Comparison of ENCODE assay signal across 18 cellular contexts in the genomic region with DNA sequence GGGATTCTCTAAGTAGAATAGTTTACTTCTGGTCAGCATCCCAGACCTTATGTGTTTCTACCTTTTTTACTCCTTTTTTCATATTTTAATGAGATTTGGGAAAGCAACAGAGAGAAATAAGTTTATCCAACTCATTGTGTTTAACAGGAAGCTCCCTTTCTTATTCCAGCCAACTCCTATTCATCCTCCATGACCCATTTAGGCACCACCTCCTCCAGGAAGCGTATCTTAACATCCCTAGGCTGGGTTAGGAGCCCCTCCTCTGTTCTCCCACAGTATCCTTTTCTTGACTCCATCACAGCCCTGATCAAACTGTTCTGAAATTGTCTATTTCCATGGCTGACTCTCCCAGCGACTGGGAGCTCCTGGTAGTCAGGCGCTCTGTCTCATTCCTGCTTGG. TPM values are rescaled to one million over a fixed set of nuclear protein-coding genes. Genes with fewer than 3 reads are reported as not detected.
DNase-seq lines count a peak whose midpoint lies in the region; ATAC-seq and TF ChIP-seq lines count a peak whose summit lies in the region.
"Had no signal": no experiment of that assay in that cellular context is flagged by ENCODE, and none has a peak within 500 bp of the region (broad histone marks: within the 10 kb centered on the region; RNA-seq: fewer than 3 reads in every experiment).

No MANE protein-coding gene starts in this region.

- no peaks in the 10 kb centered on the region for H3K9me3 ChIP-seq in HEK293 (ENCODE audit: control insufficient read depth, insufficient read depth, low read depth, low read length)
- H3K9me3 ChIP-seq: A549; BLaER1 treated with 17β-estradiol and CSF1 and Interleukin-3, amounts not matched to agents 10 nM and 100 nM; Caco-2 had no signal

- no peaks in the 10 kb centered on the region for H3K4me1 Mint-ChIP-seq in progenitor cell of endocrine pancreas (ENCODE audit: low read depth)
- no peaks in the 10 kb centered on the region for H3K4me1 Mint-ChIP-seq in activated CD4-positive, alpha-beta T cell treated with anti-CD3 and anti-CD28 coated beads for 36 hours
- H3K4me1 Mint-ChIP-seq: B cell had no signal

- TF ChIP-seq CTCF in HEK293 (tag by site-specific recombination; IDR thresholded peaks at IDR 0.05) (no peak), progenitor cell of endocrine pancreas (IDR thresholded peaks at IDR 0.05; ENCODE audit: unreplicated experiment) (no peak)

- peak; percentile 15 for DNase-seq in cardiac septum (ENCODE audit: low spot score)
- no peak for DNase-seq in Right ventricle myocardium inferior (ENCODE audit: missing footprints)
- DNase-seq in progenitor cell of endocrine pancreas (ENCODE audit: low spot score, unreplicated experiment): no peak
- DNase-seq in NAMALWA (ENCODE audit: low spot score): no peak
- no peak for DNase-seq in activated CD4-positive, alpha-beta T cell treated with anti-CD3 and anti-CD28 coated beads for 36 hours
- DNase-seq: AML-193; Caco-2; Calu3; CD4-positive, alpha-beta T cell; CD8-positive, alpha-beta T cell; DMS79 treated with DMSO at 0.1 percent for 48 hours; GF-D8 had no signal

- ATAC-seq in Right ventricle myocardium inferior: no peak
- ATAC-seq in activated CD4-positive, alpha-beta T cell treated with anti-CD3 and anti-CD28 coated beads for 36 hours: no peak
- no peak for ATAC-seq in HG03378 (IDR thresholded peaks at IDR 0.05; ENCODE audit: unreplicated experiment)
- ATAC-seq: A549; CD8-positive, alpha-beta T cell had no signal

- H3K27ac ChIP-seq in HEK293 (ENCODE audit: extremely low read depth, low read depth, low read length): no peak overlapping the region
- H3K27ac ChIP-seq: A549; BLaER1 treated with 17β-estradiol and CSF1 and Interleukin-3, amounts not matched to agents 10 nM and 100 nM; C4-2B had no signal

- no peak overlapping the region for H3K4me3 Mint-ChIP-seq in progenitor cell of endocrine pancreas (ENCODE audit: low read depth)
- no peak overlapping the region for H3K4me3 Mint-ChIP-seq in activated CD4-positive, alpha-beta T cell treated with anti-CD3 and anti-CD28 coated beads for 36 hours
- H3K4me3 Mint-ChIP-seq: B cell; CD4-positive, alpha-beta T cell; CD8-positive, alpha-beta T cell had no signal

- no peaks in the 10 kb centered on the region for H3K36me3 Mint-ChIP-seq in progenitor cell of endocrine pancreas (ENCODE audit: insufficient read depth)
- no peaks in the 10 kb centered on the region for H3K36me3 Mint-ChIP-seq in activated CD4-positive, alpha-beta T cell treated with anti-CD3 and anti-CD28 coated beads for 36 hours (ENCODE audit: low read depth)
- H3K36me3 Mint-ChIP-seq: CD8-positive, alpha-beta T cell had no signal

- POLR2A ChIA-PET in HEK293 (lab: Yijun Ruan, JAX): no interaction called here
- POLR2A ChIA-PET in activated CD4-positive, alpha-beta T cell treated with anti-CD3 and anti-CD28 coated beads for 36 hours (lab: Charles Lee): no interaction called here

- intact Hi-C loops in cardiac septum (cut with DNase I): no loop called here
- intact Hi-C loops in Right ventricle myocardium inferior (cut with DNase I): no loop called here
- intact Hi-C loops in activated CD4-positive, alpha-beta T cell treated with anti-CD3 and anti-CD28 coated beads for 36 hours (cut with DNase I, micrococcal nuclease): no loop called here

- H3K9me3 Mint-ChIP-seq in progenitor cell of endocrine pancreas (ENCODE audit: low read depth): peaks cover 8% of the 10 kb centered on the region
- no peaks in the 10 kb centered on the region for H3K9me3 Mint-ChIP-seq in activated CD4-positive, alpha-beta T cell treated with anti-CD3 and anti-CD28 coated beads for 36 hours (ENCODE audit: low read depth)
- H3K9me3 Mint-ChIP-seq: CD4-positive, alpha-beta T cell; CD8-positive, alpha-beta T cell had no signal

- no peak overlapping the region for H3K4me3 ChIP-seq in HEK293 (ENCODE audit: low read depth, low read length)
- H3K4me3 ChIP-seq: A549; BLaER1 treated with 17β-estradiol and CSF1 and Interleukin-3, amounts not matched to agents 10 nM and 100 nM had no signal

- no peaks in the 10 kb centered on the region for H3K36me3 ChIP-seq in HEK293 (ENCODE audit: control insufficient read depth in 2 of 2, insufficient read depth in 1 of 2, low read length in 2 of 2)
- H3K36me3 ChIP-seq: BLaER1 treated with 17β-estradiol and CSF1 and Interleukin-3, amounts not matched to agents 10 nM and 100 nM had no signal

- H3K27ac Mint-ChIP-seq in progenitor cell of endocrine pancreas: peak overlapping the region; percentile 25
- H3K27ac Mint-ChIP-seq in activated CD4-positive, alpha-beta T cell treated with anti-CD3 and anti-CD28 coated beads for 36 hours: no peak overlapping the region
- H3K27ac Mint-ChIP-seq: B cell; CD4-positive, alpha-beta T cell; CD8-positive, alpha-beta T cell had no signal

- H3K27me3 Mint-ChIP-seq in progenitor cell of endocrine pancreas: no peaks in the 10 kb centered on the region
- no peaks in the 10 kb centered on the region for H3K27me3 Mint-ChIP-seq in activated CD4-positive, alpha-beta T cell treated with anti-CD3 and anti-CD28 coated beads for 36 hours
- H3K27me3 Mint-ChIP-seq: B cell; CD4-positive, alpha-beta T cell had no signal

- H3K4me1 ChIP-seq in HEK293 (ENCODE audit: control insufficient read depth, insufficient read depth, low read length): no peaks in the 10 kb centered on the region
- H3K4me1 ChIP-seq: A549; BLaER1 treated with 17β-estradiol and CSF1 and Interleukin-3, amounts not matched to agents 10 nM and 100 nM; Caco-2 had no signal

- CTCF ChIA-PET in HEK293 (lab: Yijun Ruan, JAX): interaction anchor here (0.7 to 14.4 kb wide), 10 partner anchors 12 to 423 kb away, joined by 3 to 153 read pairs (median 4); partner anchors contain the start of gene IQSEC2
- CTCF ChIA-PET in activated CD4-positive, alpha-beta T cell treated with anti-CD3 and anti-CD28 coated beads for 36 hours (lab: Charles Lee): interaction anchor here (0.9 to 1.6 kb wide), 4 partner anchors 13 to 61 kb away, joined by 3 to 5 read pairs (median 3); no protein-coding TSS in a partner anchor

TF ChIP-seq in HEK293, 187 proteins besides CTCF, POLR2A, EP300 and RAD21:
- no peak for TF ChIP-seq YY2 (tag by site-specific recombination; IDR thresholded peaks at IDR 0.05)
- no peak for TF ChIP-seq WT1 (tag by site-specific recombination; IDR thresholded peaks at IDR 0.05)
- TF ChIP-seq HOXD13 (CRISPR knock-in tag; IDR thresholded peaks at IDR 0.05; ENCODE audit: borderline replicate concordance): no peak
- TF ChIP-seq ZNF521 (tag by site-specific recombination; IDR thresholded peaks at IDR 0.05): no peak
- no peak for TF ChIP-seq ZNF121 (tag by site-specific recombination; IDR thresholded peaks at IDR 0.05)
- TF ChIP-seq ZSCAN23 (tag by site-specific recombination; IDR thresholded peaks at IDR 0.05): no peak
- peak; percentile 65 for TF ChIP-seq ZFP3 (tag by site-specific recombination; IDR thresholded peaks at IDR 0.05; ENCODE audit: low read depth)

RNA-seq across cellular contexts. Expression of gene IQSEC2, which starts 18.8 kb away (rescaled TPM):
- total RNA-seq in cardiac septum: 11.6 TPM
- total RNA-seq in Right ventricle myocardium inferior: 11.6 TPM
- 15.1 and 18.1 TPM in 2 replicates for total RNA-seq in progenitor cell of endocrine pancreas
- total RNA-seq in activated CD4-positive, alpha-beta T cell treated with anti-CD3 and anti-CD28 coated beads for 36 hours: under 1 TPM; 0.21 TPM

Comparison
In these comparisons a context has a peak if more than half of its experiments do, and no peak if none do; other contexts are left out.
1. RNA of gene IQSEC2, which starts 18.8 kb away (total RNA-seq): 15.1 to 18.1 TPM in progenitor cell of endocrine pancreas, 11.6 TPM in cardiac septum (single experiment) and 11.6 TPM in Right ventricle myocardium inferior (single experiment); 0.21 TPM in activated CD4-positive, alpha-beta T cell treated with anti-CD3 and anti-CD28 coated beads for 36 hours; every median in the first group is over 10 times any median in the second.